In genomic region chr2:33476100-33476792, GRCh38 we compare ENCODE assay signal across 8 cellular contexts. TPM values are rescaled to one million over a fixed set of nuclear protein-coding genes. Genes with fewer than 3 reads are reported as not detected.
A peak's percentile ranks its signal among the peaks of the same experiment; 100 is the strongest.
DNase-seq lines count a peak whose midpoint lies in the region; ATAC-seq and TF ChIP-seq lines count a peak whose summit lies in the region.

TSS of gene RASGRP3 (plus strand) at chr2:33476649. CDS start at chr2:33515137, 38,488 bp downstream.

- DNase-seq in NCI-H2196 (lab: John Stamatoyannopoulos, UW; ENCODE audit: unreplicated experiment) (peak; percentile 48), colonic mucosa (peak; percentile 73), left colon (peak; percentile 75 to 82)
- DNase-seq in activated CD4-positive, alpha-beta T cell treated with anti-CD3 and anti-CD28 coated beads for 4 hours = peak; percentile 54 to 59
- DNase-seq in stimulated activated CD4-positive, alpha-beta T cell treated with anti-CD3 and anti-CD28 coated beads, Interleukin-1b, Interleukin-23, amount 100 ng/mL, for 4 hours (ENCODE audit: low read depth in 2 of 2) = peak; percentile 24 to 37

- intact Hi-C loops in colonic mucosa (cut with DNase I) (no loop called here), left colon (cut with DNase I, micrococcal nuclease) (loop anchor here in 1 of 2 donors (10.0 kb wide), 1 partner anchor 99 kb away; no protein-coding TSS in a partner anchor)

- H3K4me3 ChIP-seq in colonic mucosa = peak within 1 kb of the TSS; percentile 33

- H3K9ac ChIP-seq in colonic mucosa (ENCODE audit: low read depth in 2 of 2, low read length in 2 of 2) = peak within 1 kb of the TSS; percentile 37 to 87

- no peak for TF ChIP-seq CTCF in 22Rv1 (IDR thresholded peaks at IDR 0.05)
- TF ChIP-seq CTCF in colonic mucosa (IDR thresholded peaks at IDR 0.05) = no peak

- H3K27ac ChIP-seq in 22Rv1 (peak within 1 kb of the TSS; percentile 31; the same call in 1 of the 2 replicates), colonic mucosa (peak within 1 kb of the TSS; percentile 51)

- ATAC-seq in GM18511 (IDR thresholded peaks at IDR 0.05; ENCODE audit: unreplicated experiment) (peak; percentile 56), HG03025 (IDR thresholded peaks at IDR 0.05; ENCODE audit: low FRiP score, unreplicated experiment) (peak; percentile 50), left colon (peak; percentile 74)

- H3K36me3 ChIP-seq in colonic mucosa = no peaks in the 10 kb centered on the region

- no peaks in the 10 kb centered on the region for H3K9me3 ChIP-seq in colonic mucosa

- H3K4me1 ChIP-seq in colonic mucosa = no peaks in the 10 kb centered on the region

- no peaks in the 10 kb centered on the region for H3K27me3 ChIP-seq in colonic mucosa

RNA-seq across cellular contexts. Expression of gene RASGRP3, which starts in this region (rescaled TPM):
- total RNA-seq in colonic mucosa (1 to 10 TPM; 3.6 to 3.9 TPM), left colon (1 to 10 TPM; 2.8 to 5.1 TPM)

Comparison
In these comparisons a context has a peak if more than half of its experiments do, and no peak if none do; other contexts are left out.
1. Peak in every context shown above with its lines: DNase-seq, ATAC-seq, H3K4me3 ChIP-seq and H3K27ac ChIP-seq.